15 cellular contexts compared by ENCODE assay signal in genomic region chr13:37960427-37960826, GRCh38.
A peak's percentile ranks its signal among the peaks of the same experiment; 100 is the strongest.
DNase-seq lines count a peak whose midpoint lies in the region; ATAC-seq and TF ChIP-seq lines count a peak whose summit lies in the region.
"Had no signal": no experiment of that assay in that cellular context is flagged by ENCODE, and none has a peak within 500 bp of the region (broad histone marks: within the 10 kb centered on the region; RNA-seq: fewer than 3 reads in every experiment).

No MANE protein-coding gene starts in this region.

- no peaks in the 10 kb centered on the region for H3K36me3 Mint-ChIP-seq in nephron progenitor cell (ENCODE audit: low read depth)
- no peaks in the 10 kb centered on the region for H3K36me3 Mint-ChIP-seq in T-helper 2 cell treated with Interferon-gamma antibody and Interleukin-4, amounts not matched to agents 5 μg/mL and 100 μg/mL, for 36 hours (ENCODE audit: low read depth)
- H3K36me3 Mint-ChIP-seq in stimulated activated naive B cell treated with anti-CD40 and anti-IgM and Interleukin-4, amounts not matched to agents 10 μg/mL and 1 μg/mL and 100 μg/mL, for 72 hours = no peaks in the 10 kb centered on the region
- H3K36me3 Mint-ChIP-seq: naive B cell had no signal

- no peak overlapping the region for H4K5ac ChIP-seq in IMR-90 (ENCODE audit: low read depth, low read length)

- no peaks in the 10 kb centered on the region for H3K4me1 ChIP-seq in IMR-90 (ENCODE audit: control insufficient read depth, insufficient read depth, low read length)
- H3K4me1 ChIP-seq in Peyer's patch = no peaks in the 10 kb centered on the region
- H3K4me1 ChIP-seq: SJCRH30, thyroid gland had no signal

- H3K9me3 ChIP-seq in IMR-90 (ENCODE audit: control insufficient read depth, insufficient read depth, low read length) (no peaks in the 10 kb centered on the region), Peyer's patch (no peaks in the 10 kb centered on the region)
- H3K9me3 ChIP-seq: MG63, SJCRH30, thyroid gland had no signal

- no peaks in the 10 kb centered on the region for H3K79me1 ChIP-seq in IMR-90 (ENCODE audit: low read depth in 1 of 2, low read length in 2 of 2)

- no peak overlapping the region for H2BK5ac ChIP-seq in IMR-90 (ENCODE audit: low read depth, low read length, poor library complexity, severe bottlenecking)

- no TSS peak for BruUV-seq in IMR-90 (replicated peaks; lab: Mats Ljungman, UMichigan)

- H3K18ac ChIP-seq in IMR-90 (ENCODE audit: low read depth, low read length) = no peak overlapping the region

- H3K23ac ChIP-seq in IMR-90 (ENCODE audit: low read depth, low read length) = no peak overlapping the region

- DNase-seq in DMS53 treated with DMSO at 0.1 percent for 48 hours (lab: John Stamatoyannopoulos, UW; ENCODE audit: unreplicated experiment) (peak; percentile 8), IMR-90 (peak; percentile 1), astrocyte of the spinal cord (ENCODE audit: low read depth, low spot score) (peak; percentile 7), nephron progenitor cell (no peak), Peyer's patch (no peak), NCI-H526 treated with DMSO at 0.1 percent for 48 hours (lab: John Stamatoyannopoulos, UW) (no peak)
- DNase-seq in T-helper 2 cell treated with Interferon-gamma antibody and Interleukin-4, amounts not matched to agents 5 μg/mL and 100 μg/mL, for 36 hours (ENCODE audit: low spot score) = no peak
- DNase-seq in stimulated activated naive B cell treated with anti-CD40 and anti-IgM and Interleukin-4, amounts not matched to agents 10 μg/mL and 1 μg/mL and 100 μg/mL, for 72 hours = no peak
- DNase-seq: activated CD4-positive, alpha-beta T cell treated with anti-CD3 and anti-CD28 coated beads for 4 hours; central memory CD4-positive, alpha-beta T cell; MG63; naive B cell; SJCRH30; thyroid gland had no signal

- TF ChIP-seq CTCF in IMR-90 (conservative IDR thresholded peaks at IDR 0.05; ENCODE audit: low read depth, low read length) (0 out of 2 replicates have a peak, but pooled peaks have one; percentile 16), astrocyte of the spinal cord (IDR thresholded peaks at IDR 0.05; ENCODE audit: low read depth, low read length) (peak; percentile 36), nephron progenitor cell (IDR thresholded peaks at IDR 0.05) (peak; percentile 10), Peyer's patch (IDR thresholded peaks at IDR 0.05) (no peak)

- ATAC-seq in IMR-90 (ENCODE audit: low read depth) = no peak
- ATAC-seq in stimulated activated naive B cell treated with anti-CD40 and anti-IgM and Interleukin-4, amounts not matched to agents 10 μg/mL and 1 μg/mL and 100 μg/mL, for 72 hours (replicated peaks) = no peak

- no CpG with 5 or more reads among the region's 1 CpG for WGBS in IMR-90 (ENCODE audit: extremely low coverage in 2 of 2, insufficient read length in 1 of 2), 2 experiments

- H3K27ac Mint-ChIP-seq in nephron progenitor cell = no peak overlapping the region
- H3K27ac Mint-ChIP-seq in T-helper 2 cell treated with Interferon-gamma antibody and Interleukin-4, amounts not matched to agents 5 μg/mL and 100 μg/mL, for 36 hours = no peak overlapping the region
- H3K27ac Mint-ChIP-seq in stimulated activated naive B cell treated with anti-CD40 and anti-IgM and Interleukin-4, amounts not matched to agents 10 μg/mL and 1 μg/mL and 100 μg/mL, for 72 hours = no peak overlapping the region
- H3K27ac Mint-ChIP-seq: naive B cell had no signal

- H3K27me3 ChIP-seq in IMR-90 (ENCODE audit: control insufficient read depth, insufficient read depth, low read length) (no peaks in the 10 kb centered on the region), Peyer's patch (no peaks in the 10 kb centered on the region)
- H3K27me3 ChIP-seq: MG63, thyroid gland had no signal

- no peak overlapping the region for H2BK20ac ChIP-seq in IMR-90 (ENCODE audit: low read depth, low read length)

- TF ChIP-seq RAD21 in IMR-90 (IDR thresholded peaks at IDR 0.05; ENCODE audit: low read length) = no peak

- H3K14ac ChIP-seq in IMR-90 (replicated peaks; ENCODE audit: low read depth, low read length) = no peak overlapping the region

- H3K4ac ChIP-seq in IMR-90 (ENCODE audit: low read depth, low read length) = no peak overlapping the region

- no peaks in the 10 kb centered on the region for H4K20me1 ChIP-seq in IMR-90 (ENCODE audit: insufficient read depth, low read length)

- H3K36me3 ChIP-seq in IMR-90 (ENCODE audit: control insufficient read depth, insufficient read depth, low read length) = no peaks in the 10 kb centered on the region
- no peaks in the 10 kb centered on the region for H3K36me3 ChIP-seq in Peyer's patch
- H3K36me3 ChIP-seq: MG63, SJCRH30, thyroid gland had no signal

- CTCF ChIA-PET in IMR-90 (lab: Yijun Ruan, JAX) = interaction anchor here (0.6 kb wide), 3 partner anchors 8 to 692 kb away, joined by 3 read pairs; no protein-coding TSS in a partner anchor

- no peaks in the 10 kb centered on the region for H3K9me3 Mint-ChIP-seq in nephron progenitor cell
- peaks cover 4% of the 10 kb centered on the region for H3K9me3 Mint-ChIP-seq in T-helper 2 cell treated with Interferon-gamma antibody and Interleukin-4, amounts not matched to agents 5 μg/mL and 100 μg/mL, for 36 hours
- H3K9me3 Mint-ChIP-seq in stimulated activated naive B cell treated with anti-CD40 and anti-IgM and Interleukin-4, amounts not matched to agents 10 μg/mL and 1 μg/mL and 100 μg/mL, for 72 hours = peaks cover 0 to 1% of the 10 kb centered on the region in 2 donors

- in situ Hi-C loops in IMR-90 (cut with MboI; ENCODE audit: low sequenced_read_pairs) = no loop called here
- in situ Hi-C loops in astrocyte of the spinal cord (cut with HindIII; ENCODE audit: low sequenced_read_pairs) = no loop called here

- no peaks in the 10 kb centered on the region for H3K27me3 Mint-ChIP-seq in nephron progenitor cell (ENCODE audit: low read depth, poor library complexity)
- no peaks in the 10 kb centered on the region for H3K27me3 Mint-ChIP-seq in T-helper 2 cell treated with Interferon-gamma antibody and Interleukin-4, amounts not matched to agents 5 μg/mL and 100 μg/mL, for 36 hours (ENCODE audit: low read depth)
- no peaks in the 10 kb centered on the region for H3K27me3 Mint-ChIP-seq in stimulated activated naive B cell treated with anti-CD40 and anti-IgM and Interleukin-4, amounts not matched to agents 10 μg/mL and 1 μg/mL and 100 μg/mL, for 72 hours
- H3K27me3 Mint-ChIP-seq: naive B cell had no signal

- H3K9me1 ChIP-seq in IMR-90 (ENCODE audit: insufficient read depth, low read length) = no peaks in the 10 kb centered on the region

- H3K4me3 Mint-ChIP-seq in nephron progenitor cell = no peak overlapping the region
- H3K4me3 Mint-ChIP-seq in T-helper 2 cell treated with Interferon-gamma antibody and Interleukin-4, amounts not matched to agents 5 μg/mL and 100 μg/mL, for 36 hours = no peak overlapping the region
- no peak overlapping the region for H3K4me3 Mint-ChIP-seq in stimulated activated naive B cell treated with anti-CD40 and anti-IgM and Interleukin-4, amounts not matched to agents 10 μg/mL and 1 μg/mL and 100 μg/mL, for 72 hours
- H3K4me3 Mint-ChIP-seq: naive B cell had no signal

- no peak overlapping the region for H2AK9ac ChIP-seq in IMR-90 (replicated peaks; ENCODE audit: low read depth, low read length, poor library complexity)

- POLR2A ChIA-PET in IMR-90 (lab: Charles Lee; ENCODE audit: unreplicated experiment) = no interaction called here

- H3K4me3 ChIP-seq in IMR-90 (ENCODE audit: insufficient read depth, low read depth, low read length) (no peak overlapping the region), astrocyte of the spinal cord (ENCODE audit: low read depth, low read length) (no peak overlapping the region), Peyer's patch (no peak overlapping the region)
- H3K4me3 ChIP-seq: MG63, SJCRH30, skin epidermis, thyroid gland had no signal

- H3K4me1 Mint-ChIP-seq in nephron progenitor cell = no peaks in the 10 kb centered on the region
- H3K4me1 Mint-ChIP-seq in T-helper 2 cell treated with Interferon-gamma antibody and Interleukin-4, amounts not matched to agents 5 μg/mL and 100 μg/mL, for 36 hours (ENCODE audit: low read depth) = no peaks in the 10 kb centered on the region
- no peaks in the 10 kb centered on the region for H3K4me1 Mint-ChIP-seq in stimulated activated naive B cell treated with anti-CD40 and anti-IgM and Interleukin-4, amounts not matched to agents 10 μg/mL and 1 μg/mL and 100 μg/mL, for 72 hours
- H3K4me1 Mint-ChIP-seq: naive B cell had no signal

- dilution Hi-C loops in IMR-90 (cut with HindIII; ENCODE audit: low sequenced_read_pairs, unreplicated experiment) = no loop called here

- no peak overlapping the region for H3K4me2 ChIP-seq in IMR-90 (ENCODE audit: low read depth, low read length)

- H4K91ac ChIP-seq in IMR-90 (ENCODE audit: insufficient read depth, low read depth, low read length) = no peak overlapping the region

- TF ChIP-seq POLR2A in IMR-90 (IDR thresholded peaks at IDR 0.05; ENCODE audit: low read depth, low read length) (no peak), Peyer's patch (IDR thresholded peaks at IDR 0.05) (no peak)

- H3K9ac ChIP-seq in IMR-90 (ENCODE audit: low read depth, low read length) = no peak overlapping the region

- no peak overlapping the region for H4K8ac ChIP-seq in IMR-90 (ENCODE audit: low read depth in 2 of 2, low read length in 2 of 2)

- no peak overlapping the region for H2AK5ac ChIP-seq in IMR-90 (ENCODE audit: low read depth, low read length)

- intact Hi-C loops in IMR-90 (cut with micrococcal nuclease) = no loop called here

- H3K56ac ChIP-seq in IMR-90 (ENCODE audit: extremely low read depth, insufficient read depth, low read length) = no peak overlapping the region

- no peak overlapping the region for H2BK120ac ChIP-seq in IMR-90 (ENCODE audit: low read depth, low read length)

- H2BK15ac ChIP-seq in IMR-90 (ENCODE audit: low read depth, low read length) = no peak overlapping the region

- no peak overlapping the region for H2AFZ ChIP-seq in IMR-90 (replicated peaks; ENCODE audit: low read length, poor library complexity)

- H3K27ac ChIP-seq in IMR-90 (ENCODE audit: insufficient read depth, low read length) (no peak overlapping the region), Peyer's patch (no peak overlapping the region)
- H3K27ac ChIP-seq: SJCRH30, skin epidermis, thyroid gland had no signal

TF ChIP-seq in IMR-90, 13 proteins besides CTCF, POLR2A, EP300 and RAD21 (continues in another document):
- no peak for TF ChIP-seq NFE2L2 (IDR thresholded peaks at IDR 0.05; ENCODE audit: low read depth, low read length)
- no peak for TF ChIP-seq RFX5 (IDR thresholded peaks at IDR 0.05; ENCODE audit: low read depth, low read length)
- TF ChIP-seq CHD1 (IDR thresholded peaks at IDR 0.05; ENCODE audit: low read depth, low read length) = no peak
- TF ChIP-seq USF2 (IDR thresholded peaks at IDR 0.05; ENCODE audit: low read depth, low read length) = no peak
- TF ChIP-seq CEBPB (IDR thresholded peaks at IDR 0.05; ENCODE audit: low read depth, low read length) = no peak

Comparison
In these comparisons a context has a peak if more than half of its experiments do, and no peak if none do; other contexts are left out.
1. DNase-seq: peak in DMS53 treated with DMSO at 0.1 percent for 48 hours (single experiment), IMR-90 (single experiment) and astrocyte of the spinal cord (single experiment); none in nephron progenitor cell (single experiment), T-helper 2 cell treated with Interferon-gamma antibody and Interleukin-4, amounts not matched to agents 5 μg/mL and 100 μg/mL, for 36 hours (single experiment), Peyer's patch (0 of 3), stimulated activated naive B cell treated with anti-CD40 and anti-IgM and Interleukin-4, amounts not matched to agents 10 μg/mL and 1 μg/mL and 100 μg/mL, for 72 hours (single experiment) and NCI-H526 treated with DMSO at 0.1 percent for 48 hours (single experiment).
2. CTCF ChIP-seq: peak in IMR-90 (single experiment), astrocyte of the spinal cord (single experiment) and nephron progenitor cell (single experiment); none in Peyer's patch (0 of 6).